Comparison of ENCODE assay signal across 1 cellular context in the genomic region with DNA sequence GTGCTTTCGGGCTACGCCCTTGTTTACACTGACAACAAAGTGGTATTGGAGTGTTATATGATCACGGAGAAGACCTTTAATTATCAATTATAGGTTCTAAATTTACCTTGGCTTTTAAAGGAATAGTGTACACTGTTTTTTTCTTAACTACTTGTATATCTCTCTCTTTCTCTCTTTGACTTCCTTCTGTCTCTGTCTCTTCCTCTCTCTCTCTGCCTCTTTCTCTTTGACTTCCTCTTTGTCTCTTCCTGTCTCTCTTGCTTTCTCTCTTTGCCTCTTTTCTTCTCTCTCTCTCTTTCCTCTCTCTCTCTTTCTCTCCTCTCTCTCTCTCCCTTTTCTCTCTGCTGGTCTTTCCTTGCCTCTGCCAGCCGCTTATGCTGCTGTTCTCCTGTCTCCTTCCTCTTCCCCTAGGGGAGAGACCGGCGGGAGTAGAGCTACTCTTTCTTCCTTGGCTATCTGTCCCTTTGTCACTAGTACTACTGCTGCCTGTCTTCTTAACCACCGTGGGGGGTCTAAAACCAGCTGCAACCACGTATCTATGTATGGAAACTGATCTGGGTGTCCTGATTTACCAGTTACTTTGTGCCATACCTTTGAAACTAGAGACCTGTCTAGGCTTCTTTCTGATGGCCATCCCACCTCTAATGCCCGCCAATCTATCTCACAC.
TF ChIP-seq lines count a peak whose summit lies in the region.

No MANE protein-coding gene starts in this region.

TF ChIP-seq in K562, 482 proteins besides CTCF, POLR2A, EP300 and RAD21 (continued from another document and continues in another):
- TF ChIP-seq, protein P1, sequence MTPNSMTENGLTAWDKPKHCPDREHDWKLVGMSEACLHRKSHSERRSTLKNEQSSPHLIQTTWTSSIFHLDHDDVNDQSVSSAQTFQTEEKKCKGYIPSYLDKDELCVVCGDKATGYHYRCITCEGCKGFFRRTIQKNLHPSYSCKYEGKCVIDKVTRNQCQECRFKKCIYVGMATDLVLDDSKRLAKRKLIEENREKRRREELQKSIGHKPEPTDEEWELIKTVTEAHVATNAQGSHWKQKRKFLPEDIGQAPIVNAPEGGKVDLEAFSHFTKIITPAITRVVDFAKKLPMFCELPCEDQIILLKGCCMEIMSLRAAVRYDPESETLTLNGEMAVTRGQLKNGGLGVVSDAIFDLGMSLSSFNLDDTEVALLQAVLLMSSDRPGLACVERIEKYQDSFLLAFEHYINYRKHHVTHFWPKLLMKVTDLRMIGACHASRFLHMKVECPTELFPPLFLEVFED (CRISPR knock-in tag; conservative IDR thresholded peaks at IDR 0.05) = peak; percentile 98
- TF ChIP-seq ARNT (IDR thresholded peaks at IDR 0.05) (no peak), ZNF695 (CRISPR knock-in tag; IDR thresholded peaks at IDR 0.05) (no peak), U2AF2 (optimal IDR thresholded peaks at IDR 0.05; ENCODE audit: low read depth, low read length) (no peak), ZNF282 (CRISPR knock-in tag; IDR thresholded peaks at IDR 0.05) (no peak), ZNF785 (CRISPR knock-in tag; IDR thresholded peaks at IDR 0.05) (no peak), GTF2F1 (IDR thresholded peaks at IDR 0.05; ENCODE audit: low read depth, low read length) (no peak), HOXB6 (CRISPR knock-in tag; IDR thresholded peaks at IDR 0.05; ENCODE audit: borderline replicate concordance) (no peak), YBX1 (IDR thresholded peaks at IDR 0.05) (no peak), ZNF75A (CRISPR knock-in tag; IDR thresholded peaks at IDR 0.05) (no peak), ZNF217 (CRISPR knock-in tag; IDR thresholded peaks at IDR 0.05) (no peak), HLTF (IDR thresholded peaks at IDR 0.05) (peak; percentile 90), C11orf30 (IDR thresholded peaks at IDR 0.05; ENCODE audit: low read depth) (no peak), MED1 (CRISPR knock-in tag; IDR thresholded peaks at IDR 0.05; ENCODE audit: borderline replicate concordance) (no peak), ZNF3 (CRISPR knock-in tag; IDR thresholded peaks at IDR 0.05) (no peak), ETV1 (tag; conservative IDR thresholded peaks at IDR 0.05; ENCODE audit: low read depth) (no peak), ATF1 (CRISPR knock-in tag; IDR thresholded peaks at IDR 0.05) (no peak), ATF1 (tag; IDR thresholded peaks at IDR 0.05) (no peak), NCOA4 (IDR thresholded peaks at IDR 0.05; ENCODE audit: partially characterized antibody) (no peak), ZNF76 (CRISPR knock-in tag; IDR thresholded peaks at IDR 0.05; ENCODE audit: borderline replicate concordance) (no peak), SOX6 (IDR thresholded peaks at IDR 0.05) (no peak), NR2C2 (CRISPR knock-in tag; IDR thresholded peaks at IDR 0.05) (no peak), NR2C2 (tag; IDR thresholded peaks at IDR 0.05) (no peak), EGR1 (conservative IDR thresholded peaks at IDR 0.05) (no peak), ZNF41 (CRISPR knock-in tag; conservative IDR thresholded peaks at IDR 0.05) (no peak), TEAD2 (tag; IDR thresholded peaks at IDR 0.05) (no peak), SPI1 (IDR thresholded peaks at IDR 0.05; ENCODE audit: borderline replicate concordance, low read depth, low read length) (peak; percentile 72), TGIF2 (CRISPR knock-in tag; IDR thresholded peaks at IDR 0.05) (no peak; the same call in 1 of the 2 replicates), ZNF24 (IDR thresholded peaks at IDR 0.05) (no peak), KLF16 (IDR thresholded peaks at IDR 0.05) (no peak), FOSL1 (tag; conservative IDR thresholded peaks at IDR 0.05) (no peak), GABPB2 (CRISPR knock-in tag; conservative IDR thresholded peaks at IDR 0.05) (no peak), ZNF668 (CRISPR knock-in tag; IDR thresholded peaks at IDR 0.05) (no peak), TBL1XR1 (IDR thresholded peaks at IDR 0.05; ENCODE audit: low read length in 2 of 2) (no peak), ZFP36 (IDR thresholded peaks at IDR 0.05; ENCODE audit: low read depth, low read length, partially characterized antibody) (no peak), SRSF1 (IDR thresholded peaks at IDR 0.05; ENCODE audit: low read depth, low read length) (no peak), ZNF121 (CRISPR knock-in tag; conservative IDR thresholded peaks at IDR 0.05) (no peak), HDAC1 (IDR thresholded peaks at IDR 0.05) (peak in 1 of 2 experiments; percentile 73; a peak in 2 of 4 replicates), ELF2 (CRISPR knock-in tag; IDR thresholded peaks at IDR 0.05) (no peak), CREBBP (IDR thresholded peaks at IDR 0.05; ENCODE audit: low read depth, low read length) (no peak)
- TF ChIP-seq, protein P2, sequence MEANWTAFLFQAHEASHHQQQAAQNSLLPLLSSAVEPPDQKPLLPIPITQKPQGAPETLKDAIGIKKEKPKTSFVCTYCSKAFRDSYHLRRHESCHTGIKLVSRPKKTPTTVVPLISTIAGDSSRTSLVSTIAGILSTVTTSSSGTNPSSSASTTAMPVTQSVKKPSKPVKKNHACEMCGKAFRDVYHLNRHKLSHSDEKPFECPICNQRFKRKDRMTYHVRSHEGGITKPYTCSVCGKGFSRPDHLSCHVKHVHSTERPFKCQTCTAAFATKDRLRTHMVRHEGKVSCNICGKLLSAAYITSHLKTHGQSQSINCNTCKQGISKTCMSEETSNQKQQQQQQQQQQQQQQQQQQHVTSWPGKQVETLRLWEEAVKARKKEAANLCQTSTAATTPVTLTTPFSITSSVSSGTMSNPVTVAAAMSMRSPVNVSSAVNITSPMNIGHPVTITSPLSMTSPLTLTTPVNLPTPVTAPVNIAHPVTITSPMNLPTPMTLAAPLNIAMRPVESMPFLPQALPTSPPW (CRISPR knock-in tag; IDR thresholded peaks at IDR 0.05) = no peak
- TF ChIP-seq, protein P3, sequence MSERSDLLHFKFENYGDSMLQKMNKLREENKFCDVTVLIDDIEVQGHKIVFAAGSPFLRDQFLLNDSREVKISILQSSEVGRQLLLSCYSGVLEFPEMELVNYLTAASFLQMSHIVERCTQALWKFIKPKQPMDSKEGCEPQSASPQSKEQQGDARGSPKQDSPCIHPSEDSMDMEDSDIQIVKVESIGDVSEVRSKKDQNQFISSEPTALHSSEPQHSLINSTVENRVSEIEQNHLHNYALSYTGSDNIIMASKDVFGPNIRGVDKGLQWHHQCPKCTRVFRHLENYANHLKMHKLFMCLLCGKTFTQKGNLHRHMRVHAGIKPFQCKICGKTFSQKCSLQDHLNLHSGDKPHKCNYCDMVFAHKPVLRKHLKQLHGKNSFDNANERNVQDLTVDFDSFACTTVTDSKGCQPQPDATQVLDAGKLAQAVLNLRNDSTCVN (CRISPR knock-in tag; IDR thresholded peaks at IDR 0.05) = peak; percentile 87
- TF ChIP-seq, protein P4, sequence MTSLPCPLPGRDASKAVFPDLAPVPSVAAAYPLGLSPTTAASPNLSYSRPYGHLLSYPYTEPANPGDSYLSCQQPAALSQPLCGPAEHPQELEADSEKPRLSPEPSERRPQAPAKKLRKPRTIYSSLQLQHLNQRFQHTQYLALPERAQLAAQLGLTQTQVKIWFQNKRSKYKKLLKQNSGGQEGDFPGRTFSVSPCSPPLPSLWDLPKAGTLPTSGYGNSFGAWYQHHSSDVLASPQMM (CRISPR knock-in tag; IDR thresholded peaks at IDR 0.05) = no peak
- TF ChIP-seq, protein P5, sequence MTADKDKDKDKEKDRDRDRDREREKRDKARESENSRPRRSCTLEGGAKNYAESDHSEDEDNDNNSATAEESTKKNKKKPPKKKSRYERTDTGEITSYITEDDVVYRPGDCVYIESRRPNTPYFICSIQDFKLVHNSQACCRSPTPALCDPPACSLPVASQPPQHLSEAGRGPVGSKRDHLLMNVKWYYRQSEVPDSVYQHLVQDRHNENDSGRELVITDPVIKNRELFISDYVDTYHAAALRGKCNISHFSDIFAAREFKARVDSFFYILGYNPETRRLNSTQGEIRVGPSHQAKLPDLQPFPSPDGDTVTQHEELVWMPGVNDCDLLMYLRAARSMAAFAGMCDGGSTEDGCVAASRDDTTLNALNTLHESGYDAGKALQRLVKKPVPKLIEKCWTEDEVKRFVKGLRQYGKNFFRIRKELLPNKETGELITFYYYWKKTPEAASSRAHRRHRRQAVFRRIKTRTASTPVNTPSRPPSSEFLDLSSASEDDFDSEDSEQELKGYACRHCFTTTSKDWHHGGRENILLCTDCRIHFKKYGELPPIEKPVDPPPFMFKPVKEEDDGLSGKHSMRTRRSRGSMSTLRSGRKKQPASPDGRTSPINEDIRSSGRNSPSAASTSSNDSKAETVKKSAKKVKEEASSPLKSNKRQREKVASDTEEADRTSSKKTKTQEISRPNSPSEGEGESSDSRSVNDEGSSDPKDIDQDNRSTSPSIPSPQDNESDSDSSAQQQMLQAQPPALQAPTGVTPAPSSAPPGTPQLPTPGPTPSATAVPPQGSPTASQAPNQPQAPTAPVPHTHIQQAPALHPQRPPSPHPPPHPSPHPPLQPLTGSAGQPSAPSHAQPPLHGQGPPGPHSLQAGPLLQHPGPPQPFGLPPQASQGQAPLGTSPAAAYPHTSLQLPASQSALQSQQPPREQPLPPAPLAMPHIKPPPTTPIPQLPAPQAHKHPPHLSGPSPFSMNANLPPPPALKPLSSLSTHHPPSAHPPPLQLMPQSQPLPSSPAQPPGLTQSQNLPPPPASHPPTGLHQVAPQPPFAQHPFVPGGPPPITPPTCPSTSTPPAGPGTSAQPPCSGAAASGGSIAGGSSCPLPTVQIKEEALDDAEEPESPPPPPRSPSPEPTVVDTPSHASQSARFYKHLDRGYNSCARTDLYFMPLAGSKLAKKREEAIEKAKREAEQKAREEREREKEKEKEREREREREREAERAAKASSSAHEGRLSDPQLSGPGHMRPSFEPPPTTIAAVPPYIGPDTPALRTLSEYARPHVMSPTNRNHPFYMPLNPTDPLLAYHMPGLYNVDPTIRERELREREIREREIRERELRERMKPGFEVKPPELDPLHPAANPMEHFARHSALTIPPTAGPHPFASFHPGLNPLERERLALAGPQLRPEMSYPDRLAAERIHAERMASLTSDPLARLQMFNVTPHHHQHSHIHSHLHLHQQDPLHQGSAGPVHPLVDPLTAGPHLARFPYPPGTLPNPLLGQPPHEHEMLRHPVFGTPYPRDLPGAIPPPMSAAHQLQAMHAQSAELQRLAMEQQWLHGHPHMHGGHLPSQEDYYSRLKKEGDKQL (CRISPR knock-in tag; IDR thresholded peaks at IDR 0.05; ENCODE audit: borderline replicate concordance) = no peak
- TF ChIP-seq, protein P6, sequence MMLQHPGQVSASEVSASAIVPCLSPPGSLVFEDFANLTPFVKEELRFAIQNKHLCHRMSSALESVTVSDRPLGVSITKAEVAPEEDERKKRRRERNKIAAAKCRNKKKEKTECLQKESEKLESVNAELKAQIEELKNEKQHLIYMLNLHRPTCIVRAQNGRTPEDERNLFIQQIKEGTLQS (IDR thresholded peaks at IDR 0.05) = no peak
- TF ChIP-seq, protein P6 (CRISPR knock-in tag; conservative IDR thresholded peaks at IDR 0.05) = no peak
- TF ChIP-seq, protein P7, sequence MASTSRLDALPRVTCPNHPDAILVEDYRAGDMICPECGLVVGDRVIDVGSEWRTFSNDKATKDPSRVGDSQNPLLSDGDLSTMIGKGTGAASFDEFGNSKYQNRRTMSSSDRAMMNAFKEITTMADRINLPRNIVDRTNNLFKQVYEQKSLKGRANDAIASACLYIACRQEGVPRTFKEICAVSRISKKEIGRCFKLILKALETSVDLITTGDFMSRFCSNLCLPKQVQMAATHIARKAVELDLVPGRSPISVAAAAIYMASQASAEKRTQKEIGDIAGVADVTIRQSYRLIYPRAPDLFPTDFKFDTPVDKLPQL (IDR thresholded peaks at IDR 0.05; ENCODE audit: extremely low read depth, insufficient read length) = no peak
- TF ChIP-seq, protein P8, sequence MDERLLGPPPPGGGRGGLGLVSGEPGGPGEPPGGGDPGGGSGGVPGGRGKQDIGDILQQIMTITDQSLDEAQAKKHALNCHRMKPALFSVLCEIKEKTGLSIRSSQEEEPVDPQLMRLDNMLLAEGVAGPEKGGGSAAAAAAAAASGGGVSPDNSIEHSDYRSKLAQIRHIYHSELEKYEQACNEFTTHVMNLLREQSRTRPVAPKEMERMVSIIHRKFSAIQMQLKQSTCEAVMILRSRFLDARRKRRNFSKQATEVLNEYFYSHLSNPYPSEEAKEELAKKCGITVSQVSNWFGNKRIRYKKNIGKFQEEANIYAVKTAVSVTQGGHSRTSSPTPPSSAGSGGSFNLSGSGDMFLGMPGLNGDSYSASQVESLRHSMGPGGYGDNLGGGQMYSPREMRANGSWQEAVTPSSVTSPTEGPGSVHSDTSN (CRISPR knock-in tag; IDR thresholded peaks at IDR 0.05; ENCODE audit: low read depth) = no peak
- TF ChIP-seq, protein P8 (tag; conservative IDR thresholded peaks at IDR 0.05; ENCODE audit: low read depth) = no peak
- TF ChIP-seq, protein P9, sequence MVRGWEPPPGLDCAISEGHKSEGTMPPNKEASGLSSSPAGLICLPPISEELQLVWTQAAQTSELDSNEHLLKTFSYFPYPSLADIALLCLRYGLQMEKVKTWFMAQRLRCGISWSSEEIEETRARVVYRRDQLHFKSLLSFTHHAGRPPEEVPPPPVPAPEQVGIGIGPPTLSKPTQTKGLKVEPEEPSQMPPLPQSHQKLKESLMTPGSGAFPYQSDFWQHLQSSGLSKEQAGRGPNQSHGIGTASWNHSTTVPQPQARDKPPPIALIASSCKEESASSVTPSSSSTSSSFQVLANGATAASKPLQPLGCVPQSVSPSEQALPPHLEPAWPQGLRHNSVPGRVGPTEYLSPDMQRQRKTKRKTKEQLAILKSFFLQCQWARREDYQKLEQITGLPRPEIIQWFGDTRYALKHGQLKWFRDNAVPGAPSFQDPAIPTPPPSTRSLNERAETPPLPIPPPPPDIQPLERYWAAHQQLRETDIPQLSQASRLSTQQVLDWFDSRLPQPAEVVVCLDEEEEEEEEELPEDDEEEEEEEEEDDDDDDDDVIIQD (CRISPR knock-in tag; IDR thresholded peaks at IDR 0.05) = no peak
